1 cellular context compared by ENCODE assay signal in the genomic region with DNA sequence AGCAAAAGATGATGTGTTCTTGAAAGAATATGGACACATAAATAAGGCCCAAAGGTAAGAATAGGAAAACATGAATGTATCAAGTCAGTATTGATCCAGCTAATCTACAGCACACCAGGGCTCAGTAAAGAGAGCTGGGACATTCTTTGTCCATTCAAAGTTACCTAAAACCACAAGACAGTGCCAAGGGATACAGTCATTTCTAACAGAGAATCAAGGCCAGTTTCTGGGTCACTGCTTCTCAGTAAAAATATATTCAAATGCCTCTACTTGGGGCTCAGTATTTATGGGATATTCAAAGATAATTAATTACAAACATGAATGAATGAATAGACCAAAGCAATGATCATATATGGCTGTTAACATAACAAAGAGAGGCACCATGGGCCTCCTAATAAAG.
TF ChIP-seq lines count a peak whose summit lies in the region.

No MANE protein-coding gene starts in this region.

TF ChIP-seq in H1, 55 proteins besides CTCF, POLR2A, EP300 and RAD21:
- TF ChIP-seq RFX5 (IDR thresholded peaks at IDR 0.05; ENCODE audit: borderline replicate concordance, low read depth, low read length) (no peak), SUZ12 (IDR thresholded peaks at IDR 0.05; ENCODE audit: low read length) (no peak), HDAC2 (IDR thresholded peaks at IDR 0.05; ENCODE audit: borderline replicate concordance in 1 of 2, low read depth in 2 of 2, low read length in 2 of 2) (no peak)
- TF ChIP-seq, protein P1, sequence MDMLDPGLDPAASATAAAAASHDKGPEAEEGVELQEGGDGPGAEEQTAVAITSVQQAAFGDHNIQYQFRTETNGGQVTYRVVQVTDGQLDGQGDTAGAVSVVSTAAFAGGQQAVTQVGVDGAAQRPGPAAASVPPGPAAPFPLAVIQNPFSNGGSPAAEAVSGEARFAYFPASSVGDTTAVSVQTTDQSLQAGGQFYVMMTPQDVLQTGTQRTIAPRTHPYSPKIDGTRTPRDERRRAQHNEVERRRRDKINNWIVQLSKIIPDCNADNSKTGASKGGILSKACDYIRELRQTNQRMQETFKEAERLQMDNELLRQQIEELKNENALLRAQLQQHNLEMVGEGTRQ (IDR thresholded peaks at IDR 0.05; ENCODE audit: low read length), result no peak
